ENCODE assay signal across 1 cellular context in genomic region chr17:57424273-57424672, GRCh38.
TF ChIP-seq lines count a peak whose summit lies in the region.

No MANE protein-coding gene starts in this region.

TF ChIP-seq in GM12878, 131 proteins besides CTCF, POLR2A, EP300 and RAD21 (continued from another document):
- no peak for TF ChIP-seq PRDM15 (CRISPR knock-in tag; IDR thresholded peaks at IDR 0.05)
- no peak for TF ChIP-seq CUX1 (IDR thresholded peaks at IDR 0.05; ENCODE audit: insufficient replicate concordance, low read depth, low read length)
- TF ChIP-seq RFX5 (IDR thresholded peaks at IDR 0.05; ENCODE audit: low read depth, low read length): no peak
- TF ChIP-seq RBBP5 (conservative IDR thresholded peaks at IDR 0.05): no peak
- TF ChIP-seq YY1 (IDR thresholded peaks at IDR 0.05; ENCODE audit: low read depth, low read length): no peak
- no peak for TF ChIP-seq YBX1 (IDR thresholded peaks at IDR 0.05)
TF ChIP-seq in GM12878: peak in this region for 0.
